Comparison of ENCODE assay signal across 2 cellular contexts in the genomic region with DNA sequence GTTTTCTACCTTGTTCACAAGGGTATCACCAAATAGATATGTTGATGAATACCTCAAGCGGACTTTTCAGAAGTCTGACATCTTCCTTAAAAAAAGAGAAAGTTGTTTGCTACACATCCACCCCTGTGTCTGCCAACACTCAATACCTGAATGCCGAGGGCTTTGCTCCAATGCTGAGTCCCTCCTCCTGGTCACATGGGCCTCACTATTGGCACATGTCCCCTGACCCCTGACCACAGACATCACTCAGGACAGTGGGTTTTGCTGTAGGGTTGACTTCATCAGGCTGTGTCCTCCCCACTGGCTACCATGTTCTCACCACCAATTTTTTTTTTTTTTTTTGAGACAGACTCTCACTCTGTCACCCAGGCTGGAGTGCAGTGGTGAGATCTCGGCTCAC.
TF ChIP-seq lines count a peak whose summit lies in the region.

No MANE protein-coding gene starts in this region.

TF ChIP-seq in HCT116, 20 proteins besides CTCF, POLR2A, EP300 and RAD21 (continued from another document):
- TF ChIP-seq POLR2AphosphoS5 (IDR thresholded peaks at IDR 0.05; ENCODE audit: low read depth, low read length) (no peak), SIN3A (IDR thresholded peaks at IDR 0.05; ENCODE audit: low read depth) (no peak), EZH2phosphoT487 (IDR thresholded peaks at IDR 0.05; ENCODE audit: borderline replicate concordance) (no peak), SRF (IDR thresholded peaks at IDR 0.05; ENCODE audit: low read depth) (no peak), JUND (IDR thresholded peaks at IDR 0.05) (no peak), SP1 (IDR thresholded peaks at IDR 0.05; ENCODE audit: low read depth) (no peak), YY1 (IDR thresholded peaks at IDR 0.05; ENCODE audit: extremely low read depth, insufficient replicate concordance, low read depth, low read length) (no peak), ZFX (IDR thresholded peaks at IDR 0.05) (no peak)
- TF ChIP-seq, protein P1, sequence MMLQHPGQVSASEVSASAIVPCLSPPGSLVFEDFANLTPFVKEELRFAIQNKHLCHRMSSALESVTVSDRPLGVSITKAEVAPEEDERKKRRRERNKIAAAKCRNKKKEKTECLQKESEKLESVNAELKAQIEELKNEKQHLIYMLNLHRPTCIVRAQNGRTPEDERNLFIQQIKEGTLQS (IDR thresholded peaks at IDR 0.05) = no peak
- TF ChIP-seq, protein P2, sequence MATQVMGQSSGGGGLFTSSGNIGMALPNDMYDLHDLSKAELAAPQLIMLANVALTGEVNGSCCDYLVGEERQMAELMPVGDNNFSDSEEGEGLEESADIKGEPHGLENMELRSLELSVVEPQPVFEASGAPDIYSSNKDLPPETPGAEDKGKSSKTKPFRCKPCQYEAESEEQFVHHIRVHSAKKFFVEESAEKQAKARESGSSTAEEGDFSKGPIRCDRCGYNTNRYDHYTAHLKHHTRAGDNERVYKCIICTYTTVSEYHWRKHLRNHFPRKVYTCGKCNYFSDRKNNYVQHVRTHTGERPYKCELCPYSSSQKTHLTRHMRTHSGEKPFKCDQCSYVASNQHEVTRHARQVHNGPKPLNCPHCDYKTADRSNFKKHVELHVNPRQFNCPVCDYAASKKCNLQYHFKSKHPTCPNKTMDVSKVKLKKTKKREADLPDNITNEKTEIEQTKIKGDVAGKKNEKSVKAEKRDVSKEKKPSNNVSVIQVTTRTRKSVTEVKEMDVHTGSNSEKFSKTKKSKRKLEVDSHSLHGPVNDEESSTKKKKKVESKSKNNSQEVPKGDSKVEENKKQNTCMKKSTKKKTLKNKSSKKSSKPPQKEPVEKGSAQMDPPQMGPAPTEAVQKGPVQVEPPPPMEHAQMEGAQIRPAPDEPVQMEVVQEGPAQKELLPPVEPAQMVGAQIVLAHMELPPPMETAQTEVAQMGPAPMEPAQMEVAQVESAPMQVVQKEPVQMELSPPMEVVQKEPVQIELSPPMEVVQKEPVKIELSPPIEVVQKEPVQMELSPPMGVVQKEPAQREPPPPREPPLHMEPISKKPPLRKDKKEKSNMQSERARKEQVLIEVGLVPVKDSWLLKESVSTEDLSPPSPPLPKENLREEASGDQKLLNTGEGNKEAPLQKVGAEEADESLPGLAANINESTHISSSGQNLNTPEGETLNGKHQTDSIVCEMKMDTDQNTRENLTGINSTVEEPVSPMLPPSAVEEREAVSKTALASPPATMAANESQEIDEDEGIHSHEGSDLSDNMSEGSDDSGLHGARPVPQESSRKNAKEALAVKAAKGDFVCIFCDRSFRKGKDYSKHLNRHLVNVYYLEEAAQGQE (IDR thresholded peaks at IDR 0.05; ENCODE audit: low read depth) = no peak

TF ChIP-seq in HepG2, 621 proteins besides CTCF, POLR2A, EP300 and RAD21 (continued from another document):
- TF ChIP-seq MNT (IDR thresholded peaks at IDR 0.05) = peak; percentile 67
